Comparison of ENCODE assay signal across 19 cellular contexts in the genomic region with DNA sequence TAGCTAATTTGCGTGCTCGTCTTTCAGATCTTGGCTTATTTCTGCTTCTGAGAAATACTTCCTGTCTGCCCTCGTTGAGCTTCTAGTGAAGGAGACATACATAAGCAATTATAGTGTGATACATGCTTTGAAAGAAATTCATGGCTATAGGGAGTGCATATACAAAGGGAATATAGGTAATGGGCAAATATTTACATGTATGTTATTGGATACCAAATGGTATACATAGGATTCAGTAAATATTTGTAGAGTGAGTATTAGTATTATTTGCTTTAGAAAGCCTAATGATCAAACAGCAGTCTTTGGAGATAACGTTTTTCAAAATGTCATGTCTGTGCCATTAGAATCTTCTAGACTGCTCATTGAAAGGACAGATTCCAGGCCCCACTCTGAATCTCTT. TPM values are rescaled to one million over a fixed set of nuclear protein-coding genes. Genes with fewer than 3 reads are reported as not detected.
DNase-seq lines count a peak whose midpoint lies in the region; FAIRE-seq and TF ChIP-seq lines count a peak whose summit lies in the region.
"Had no signal": no experiment of that assay in that cellular context is flagged by ENCODE, and none has a peak within 500 bp of the region (broad histone marks: within the 10 kb centered on the region; RNA-seq: fewer than 3 reads in every experiment).

No MANE protein-coding gene starts in this region.

- H3K4me3 Mint-ChIP-seq in activated CD4-positive, alpha-beta memory T cell treated with anti-CD3 and anti-CD28 coated beads, Interleukin-2, amount 10 ng/mL, durations not matched to agents 7 days and 5 days, result no peak overlapping the region
- H3K4me3 Mint-ChIP-seq in activated CD4-positive, alpha-beta memory T cell treated with anti-CD3 and anti-CD28 coated beads for 36 hours, result no peak overlapping the region
- no peak overlapping the region for H3K4me3 Mint-ChIP-seq in HFFc6
- H3K4me3 Mint-ChIP-seq: B cell; CD8-positive, alpha-beta T cell had no signal

- no peaks in the 10 kb centered on the region for H3K27me3 Mint-ChIP-seq in activated CD4-positive, alpha-beta memory T cell treated with anti-CD3 and anti-CD28 coated beads, Interleukin-2, amount 10 ng/mL, durations not matched to agents 7 days and 5 days
- no peaks in the 10 kb centered on the region for H3K27me3 Mint-ChIP-seq in activated CD4-positive, alpha-beta memory T cell treated with anti-CD3 and anti-CD28 coated beads for 36 hours
- no peaks in the 10 kb centered on the region for H3K27me3 Mint-ChIP-seq in HFFc6 (ENCODE audit: insufficient read depth)
- H3K27me3 Mint-ChIP-seq: B cell had no signal

- peaks cover 41% of the 10 kb centered on the region for H3K36me3 Mint-ChIP-seq in activated CD4-positive, alpha-beta memory T cell treated with anti-CD3 and anti-CD28 coated beads, Interleukin-2, amount 10 ng/mL, durations not matched to agents 7 days and 5 days (ENCODE audit: low read depth)
- peaks cover 32% of the 10 kb centered on the region for H3K36me3 Mint-ChIP-seq in activated CD4-positive, alpha-beta memory T cell treated with anti-CD3 and anti-CD28 coated beads for 36 hours
- peaks cover 9% of the 10 kb centered on the region; the same call in 1 of the 2 replicates for H3K36me3 Mint-ChIP-seq in HFFc6 (ENCODE audit: low read depth)
- H3K36me3 Mint-ChIP-seq: CD8-positive, alpha-beta T cell had no signal

- POLR2A ChIA-PET in activated CD4-positive, alpha-beta memory T cell treated with anti-CD3 and anti-CD28 coated beads, Interleukin-2, amount 10 ng/mL, durations not matched to agents 7 days and 5 days (lab: Charles Lee), result no interaction called here
- POLR2A ChIA-PET in activated CD4-positive, alpha-beta memory T cell treated with anti-CD3 and anti-CD28 coated beads for 36 hours (lab: Charles Lee), result no interaction called here

- CTCF ChIA-PET in activated CD4-positive, alpha-beta memory T cell treated with anti-CD3 and anti-CD28 coated beads, Interleukin-2, amount 10 ng/mL, durations not matched to agents 7 days and 5 days (lab: Charles Lee), result interaction anchor here (1.6 kb wide), 1 partner anchor 156 kb away, joined by 3 read pairs; no protein-coding TSS in a partner anchor
- CTCF ChIA-PET in activated CD4-positive, alpha-beta memory T cell treated with anti-CD3 and anti-CD28 coated beads for 36 hours (lab: Charles Lee), result no interaction called here

- TF ChIP-seq CTCF in HFFc6 (IDR thresholded peaks at IDR 0.05) (no peak), bronchial epithelial cell (IDR thresholded peaks at IDR 0.05; ENCODE audit: insufficient read depth, low read length, severe bottlenecking) (no peak)

- H3K4me1 Mint-ChIP-seq in activated CD4-positive, alpha-beta memory T cell treated with anti-CD3 and anti-CD28 coated beads, Interleukin-2, amount 10 ng/mL, durations not matched to agents 7 days and 5 days, result peaks cover 31% of the 10 kb centered on the region
- peaks cover 6% of the 10 kb centered on the region for H3K4me1 Mint-ChIP-seq in activated CD4-positive, alpha-beta memory T cell treated with anti-CD3 and anti-CD28 coated beads for 36 hours (ENCODE audit: low read depth)
- peaks cover 26% of the 10 kb centered on the region for H3K4me1 Mint-ChIP-seq in HFFc6 (ENCODE audit: low read depth)

- DNase-seq in activated CD4-positive, alpha-beta memory T cell treated with anti-CD3 and anti-CD28 coated beads, Interleukin-2, amount 10 ng/mL, durations not matched to agents 7 days and 5 days, result no peak
- DNase-seq in activated CD4-positive, alpha-beta memory T cell treated with anti-CD3 and anti-CD28 coated beads for 36 hours, result no peak
- DNase-seq in HFFc6 (no peak), NCI-H748 treated with DMSO at 0.1 percent for 48 hours (lab: John Stamatoyannopoulos, UW) (peak; percentile 95), bronchial epithelial cell (ENCODE audit: low read depth) (peak; percentile 11), midbrain (lab: John Stamatoyannopoulos, UW) (no peak)
- no peak for DNase-seq in NK-92 treated with Interleukin-12 subunit alpha and Interleukin-12 subunit beta, amount 100 ng/mL, for 24 hours (lab: John Stamatoyannopoulos, UW)
- no peak for DNase-seq in stimulated activated CD4-positive, alpha-beta T cell treated with anti-CD3 and anti-CD28 coated beads, Interleukin-4, amount 100 ng/mL, for 4 hours
- DNase-seq: C1 segment of cervical spinal cord; CD8-positive, alpha-beta T cell; COR-L47; DMS153; GF-D8; HCEC 1CT had no signal

- intact Hi-C loops in activated CD4-positive, alpha-beta memory T cell treated with anti-CD3 and anti-CD28 coated beads for 36 hours (cut with micrococcal nuclease), result no loop called here

- no peaks in the 10 kb centered on the region for H3K9me3 Mint-ChIP-seq in activated CD4-positive, alpha-beta memory T cell treated with anti-CD3 and anti-CD28 coated beads, Interleukin-2, amount 10 ng/mL, durations not matched to agents 7 days and 5 days
- no peaks in the 10 kb centered on the region for H3K9me3 Mint-ChIP-seq in activated CD4-positive, alpha-beta memory T cell treated with anti-CD3 and anti-CD28 coated beads for 36 hours
- no peaks in the 10 kb centered on the region for H3K9me3 Mint-ChIP-seq in HFFc6
- H3K9me3 Mint-ChIP-seq: CD8-positive, alpha-beta T cell had no signal

- peak overlapping the region; percentile 4 for H3K27ac Mint-ChIP-seq in activated CD4-positive, alpha-beta memory T cell treated with anti-CD3 and anti-CD28 coated beads, Interleukin-2, amount 10 ng/mL, durations not matched to agents 7 days and 5 days
- no peak overlapping the region for H3K27ac Mint-ChIP-seq in activated CD4-positive, alpha-beta memory T cell treated with anti-CD3 and anti-CD28 coated beads for 36 hours
- 0 out of 2 replicates have a peak overlapping the region, but pooled peaks have one; percentile 8 for H3K27ac Mint-ChIP-seq in HFFc6
- H3K27ac Mint-ChIP-seq: B cell; CD8-positive, alpha-beta T cell had no signal

- H3K27me3 ChIP-seq in bronchial epithelial cell (ENCODE audit: control insufficient read depth, insufficient read depth, low read length), result no peaks in the 10 kb centered on the region

- no peaks in the 10 kb centered on the region for H3K36me3 ChIP-seq in bronchial epithelial cell (ENCODE audit: control insufficient read depth, insufficient read depth, low read length)

- H3K4me3 ChIP-seq in bronchial epithelial cell (ENCODE audit: low read depth, low read length), result no peak overlapping the region

- FAIRE-seq in bronchial epithelial cell (lab: Jason Lieb, UNC), result no peak
- FAIRE-seq: A204.1, D721Med, HTR-8/SVneo had no signal

RNA-seq across cellular contexts. Expression of a gene that starts 5.2 kb away (rescaled TPM):
- 10 to 100 TPM; 18.3 to 23.6 TPM for total RNA-seq in activated CD4-positive, alpha-beta memory T cell treated with anti-CD3 and anti-CD28 coated beads, Interleukin-2, amount 10 ng/mL, durations not matched to agents 7 days and 5 days
- total RNA-seq in activated CD4-positive, alpha-beta memory T cell treated with anti-CD3 and anti-CD28 coated beads for 36 hours, result 10 to 100 TPM; 22.1 to 23.1 TPM
- 1 to 10 TPM; 4.0 to 8.4 (median 8.2) TPM for total RNA-seq in HFFc6 (2021; fragmentation: NEBNext Ultra II Directional; extraction: Animal tissue kit (Norgen Biotek cat#: 25700))
- total RNA-seq in bronchial epithelial cell, result 0.53 and 1.8 TPM in 2 replicates

RNA-seq across cellular contexts. Expression of a gene that starts 5.4 kb away (rescaled TPM):
- total RNA-seq in activated CD4-positive, alpha-beta memory T cell treated with anti-CD3 and anti-CD28 coated beads, Interleukin-2, amount 10 ng/mL, durations not matched to agents 7 days and 5 days, result not detected
- not detected for total RNA-seq in activated CD4-positive, alpha-beta memory T cell treated with anti-CD3 and anti-CD28 coated beads for 36 hours
- not detected for total RNA-seq in HFFc6 (2021; fragmentation: NEBNext Ultra II Directional; extraction: Animal tissue kit (Norgen Biotek cat#: 25700))
- total RNA-seq in bronchial epithelial cell, result not detected in 2 replicates
- total RNA-seq: B cell; CD8-positive, alpha-beta T cell; H4 had no signal

Comparison
In these comparisons a context has a peak if more than half of its experiments do, and no peak if none do; other contexts are left out.
1. DNase-seq: peak in NCI-H748 treated with DMSO at 0.1 percent for 48 hours (single experiment) and bronchial epithelial cell (single experiment); none in activated CD4-positive, alpha-beta memory T cell treated with anti-CD3 and anti-CD28 coated beads, Interleukin-2, amount 10 ng/mL, durations not matched to agents 7 days and 5 days (single experiment), activated CD4-positive, alpha-beta memory T cell treated with anti-CD3 and anti-CD28 coated beads for 36 hours (single experiment), HFFc6 (single experiment), midbrain (single experiment), NK-92 treated with Interleukin-12 subunit alpha and Interleukin-12 subunit beta, amount 100 ng/mL, for 24 hours (single experiment) and stimulated activated CD4-positive, alpha-beta T cell treated with anti-CD3 and anti-CD28 coated beads, Interleukin-4, amount 100 ng/mL, for 4 hours (0 of 2).